1 cellular context compared by ENCODE assay signal in genomic region chr3:187135172-187135690, GRCh38. TPM values are rescaled to one million over a fixed set of nuclear protein-coding genes. Genes with fewer than 3 reads are reported as not detected.
"Had no signal": no experiment of that assay in that cellular context is flagged by ENCODE, and none has a peak within 500 bp of the region (broad histone marks: within the 10 kb centered on the region; RNA-seq: fewer than 3 reads in every experiment).

No MANE protein-coding gene starts in this region.

RNA-seq across cellular contexts. Expression of gene RPL39L, which starts 4.1 kb away (rescaled TPM):
- total RNA-seq: HT-29 had no signal
